In genomic region chr16:30741461-30741914, GRCh38 we compare ENCODE assay signal across 8 cellular contexts. TPM values are rescaled to one million over a fixed set of nuclear protein-coding genes. Genes with fewer than 3 reads are reported as not detected.
DNase-seq lines count a peak whose midpoint lies in the region; ATAC-seq and TF ChIP-seq lines count a peak whose summit lies in the region.

No MANE protein-coding gene starts in this region.

- H3K79me2 ChIP-seq in hepatocyte, result peaks cover 7% of the 10 kb centered on the region

- H3K27ac ChIP-seq in hepatocyte, result peak overlapping the region; percentile 96
- H3K27ac ChIP-seq in suprapubic skin, result peak overlapping the region; percentile 93

- no peaks in the 10 kb centered on the region for H3K9me2 ChIP-seq in hepatocyte (replicated peaks; ENCODE audit: insufficient read depth)

- POLR2A ChIA-PET in WTC11 (lab: Charles Lee), result interaction anchor here (1.8 kb wide), 1 partner anchor 34 kb away, joined by 5 read pairs; no protein-coding TSS in a partner anchor

- TF ChIP-seq CTCF in WTC11 (IDR thresholded peaks at IDR 0.05) (no peak), hepatocyte (IDR thresholded peaks at IDR 0.05; ENCODE audit: poor library complexity) (no peak), suprapubic skin (IDR thresholded peaks at IDR 0.05) (no peak)

- peak; percentile 41 for ATAC-seq in WTC11
- no peak for ATAC-seq in GM18867 (IDR thresholded peaks at IDR 0.05; ENCODE audit: unreplicated experiment)
- no peak for ATAC-seq in HG02571 (IDR thresholded peaks at IDR 0.05; ENCODE audit: unreplicated experiment)

- H3K27me3 ChIP-seq in hepatocyte (no peaks in the 10 kb centered on the region), suprapubic skin (no peaks in the 10 kb centered on the region)

- no peaks in the 10 kb centered on the region for H3K36me3 ChIP-seq in hepatocyte (replicated peaks; ENCODE audit: insufficient read depth, low read depth)
- peaks cover 49% of the 10 kb centered on the region for H3K36me3 ChIP-seq in suprapubic skin

- no peaks in the 10 kb centered on the region for H4K20me1 ChIP-seq in hepatocyte (ENCODE audit: insufficient read depth, poor library complexity, severe bottlenecking)

- H3K27ac Mint-ChIP-seq in WTC11, result peak overlapping the region; percentile 64; the same call in 1 of the 2 replicates

- CTCF ChIA-PET in WTC11 (lab: Charles Lee), result no interaction called here

- WGBS in hepatocyte (ENCODE audit: low lambda C conversion rate, missing lambda C conversion rate), result 82% methylated on average over 6 of the region's 6 CpGs
- 45% methylated on average over 5 of the region's 6 CpGs for WGBS in suprapubic skin

- peaks cover 38% of the 10 kb centered on the region for H3K36me3 Mint-ChIP-seq in WTC11

- H3K4me2 ChIP-seq in hepatocyte, result peak overlapping the region; percentile 62

- H3K4me3 Mint-ChIP-seq in WTC11, result no peak overlapping the region

- H3K4me3 ChIP-seq in hepatocyte (no peak overlapping the region), suprapubic skin (peak overlapping the region; percentile 25)

- H3K9me3 ChIP-seq in hepatocyte (ENCODE audit: low read depth), result no peaks in the 10 kb centered on the region
- no peaks in the 10 kb centered on the region for H3K9me3 ChIP-seq in suprapubic skin

- H3K27me3 Mint-ChIP-seq in WTC11 (ENCODE audit: low read depth), result no peaks in the 10 kb centered on the region; the same call in 1 of the 2 replicates

- no peaks in the 10 kb centered on the region for H3K9me3 Mint-ChIP-seq in WTC11

- H2AFZ ChIP-seq in hepatocyte, result no peak overlapping the region

- TF ChIP-seq EP300 in suprapubic skin (IDR thresholded peaks at IDR 0.05), result no peak

- peaks cover 14% of the 10 kb centered on the region for H3K4me1 Mint-ChIP-seq in WTC11

- H3K4me1 ChIP-seq in hepatocyte (ENCODE audit: insufficient read depth), result peaks cover 14% of the 10 kb centered on the region
- H3K4me1 ChIP-seq in suprapubic skin, result peaks cover 36% of the 10 kb centered on the region

- no peak for TF ChIP-seq POLR2A in suprapubic skin (IDR thresholded peaks at IDR 0.05)

- DNase-seq in NCI-H187 treated with DMSO at 0.1 percent for 48 hours (lab: John Stamatoyannopoulos, UW) (peak; percentile 12), NCI-H187 (lab: John Stamatoyannopoulos, UW) (no peak), WTC11 (ENCODE audit: low spot score) (no peak), hepatocyte (ENCODE audit: low spot score) (peak; percentile 81), suprapubic skin (ENCODE audit: low spot score in 2 of 2) (peak; percentile 75 to 80), cerebellar cortex (ENCODE audit: low spot score) (no peak)

TF ChIP-seq in WTC11, 78 proteins besides CTCF, POLR2A, EP300 and RAD21:
- TF ChIP-seq ZNF423 (CRISPR knock-in tag; IDR thresholded peaks at IDR 0.05), result no peak
- TF ChIP-seq, protein P1, sequence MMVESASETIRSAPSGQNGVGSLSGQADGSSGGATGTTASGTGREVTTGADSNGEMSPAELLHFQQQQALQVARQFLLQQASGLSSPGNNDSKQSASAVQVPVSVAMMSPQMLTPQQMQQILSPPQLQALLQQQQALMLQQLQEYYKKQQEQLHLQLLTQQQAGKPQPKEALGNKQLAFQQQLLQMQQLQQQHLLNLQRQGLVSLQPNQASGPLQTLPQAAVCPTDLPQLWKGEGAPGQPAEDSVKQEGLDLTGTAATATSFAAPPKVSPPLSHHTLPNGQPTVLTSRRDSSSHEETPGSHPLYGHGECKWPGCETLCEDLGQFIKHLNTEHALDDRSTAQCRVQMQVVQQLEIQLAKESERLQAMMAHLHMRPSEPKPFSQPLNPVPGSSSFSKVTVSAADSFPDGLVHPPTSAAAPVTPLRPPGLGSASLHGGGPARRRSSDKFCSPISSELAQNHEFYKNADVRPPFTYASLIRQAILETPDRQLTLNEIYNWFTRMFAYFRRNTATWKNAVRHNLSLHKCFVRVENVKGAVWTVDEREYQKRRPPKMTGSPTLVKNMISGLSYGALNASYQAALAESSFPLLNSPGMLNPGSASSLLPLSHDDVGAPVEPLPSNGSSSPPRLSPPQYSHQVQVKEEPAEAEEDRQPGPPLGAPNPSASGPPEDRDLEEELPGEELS (CRISPR knock-in tag; IDR thresholded peaks at IDR 0.05), result no peak
- no peak for TF ChIP-seq MYBL2 (CRISPR knock-in tag; IDR thresholded peaks at IDR 0.05)
- no peak for TF ChIP-seq ZNF232 (CRISPR knock-in tag; IDR thresholded peaks at IDR 0.05)

RNA-seq across cellular contexts. Expression of gene PHKG2, which starts 6.7 kb away (rescaled TPM):
- total RNA-seq in WTC11 (2021), result 40.8 to 50.5 TPM (median 45.0 TPM) in 3 replicates
- 27.5 and 28.0 TPM in 2 replicates for total RNA-seq in hepatocyte
- 39.5 and 45.6 TPM in 2 replicates for polyA plus RNA-seq in hepatocyte
- total RNA-seq in suprapubic skin, result 10 to 100 TPM; 24.8 to 54.9 (median 36.1) TPM

RNA-seq across cellular contexts. Expression of gene CFAP119, which starts 20.4 kb away (rescaled TPM):
- total RNA-seq in WTC11 (2021), result 4.6 to 6.6 TPM (median 6.2 TPM) in 3 replicates
- 1.3 and 5.0 TPM in 2 replicates for total RNA-seq in hepatocyte
- 4.2 and 6.1 TPM in 2 replicates for polyA plus RNA-seq in hepatocyte
- 1 to 10 TPM; 3.8 to 6.7 (median 5.0) TPM for total RNA-seq in suprapubic skin

RNA-seq across cellular contexts. Expression of gene RNF40, which starts 20.6 kb away (rescaled TPM):
- total RNA-seq in WTC11 (2021) (63.7 to 77.1 TPM (median 66.9 TPM) in 3 replicates), hepatocyte (63.5 and 75.3 TPM in 2 replicates), suprapubic skin (10 to 100 TPM; 65.6 to 89.7 (median 76.5) TPM)
- 70.4 and 75.6 TPM in 2 replicates for polyA plus RNA-seq in hepatocyte

RNA-seq across cellular contexts. Expression of gene SRCAP, which starts 42.5 kb away (rescaled TPM):
- total RNA-seq in WTC11 (2021) (54.9 to 58.5 TPM (median 55.8 TPM) in 3 replicates), hepatocyte (9.6 and 15.3 TPM in 2 replicates), suprapubic skin (10 to 100 TPM; 42.9 to 50.0 (median 44.6) TPM)
- 29.3 and 33.6 TPM in 2 replicates for polyA plus RNA-seq in hepatocyte

RNA-seq across cellular contexts. Expression of gene ZNF629, which starts 45.5 kb away (rescaled TPM):
- total RNA-seq in WTC11 (2021) (18.7 to 20.0 TPM (median 19.7 TPM) in 3 replicates), hepatocyte (12.2 and 15.6 TPM in 2 replicates), suprapubic skin (10 to 100 TPM; 11.5 to 22.9 (median 16.1) TPM)
- 7.7 and 8.7 TPM in 2 replicates for polyA plus RNA-seq in hepatocyte

Comparison
In these comparisons a context has a peak if more than half of its experiments do, and no peak if none do; other contexts are left out.
1. DNase-seq: peak in NCI-H187 treated with DMSO at 0.1 percent for 48 hours (single experiment), hepatocyte (single experiment) and suprapubic skin (2 of 2); none in NCI-H187 (0 of 2), WTC11 (single experiment) and cerebellar cortex (single experiment).